19 cellular contexts compared by ENCODE assay signal in the genomic region with DNA sequence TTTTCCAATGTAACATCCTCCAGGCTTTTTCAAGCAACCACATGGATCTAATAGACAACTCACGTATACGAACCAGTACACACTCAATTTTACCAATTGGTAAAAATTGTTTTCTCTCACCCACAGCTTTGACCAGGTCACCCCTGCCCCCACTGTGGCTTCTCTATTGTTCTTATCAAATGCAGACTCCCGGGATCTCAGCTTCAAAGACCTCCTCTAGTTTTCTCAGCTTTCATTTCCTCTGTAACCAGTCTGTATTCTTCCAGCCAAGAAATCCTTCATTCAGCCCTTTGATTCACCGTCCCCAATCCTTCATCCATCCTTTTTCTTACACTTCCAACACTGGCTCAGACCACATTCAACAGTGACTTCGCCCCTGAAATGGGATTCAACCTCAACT.
DNase-seq lines count a peak whose midpoint lies in the region; TF ChIP-seq lines count a peak whose summit lies in the region.
"Had no signal": no experiment of that assay in that cellular context is flagged by ENCODE, and none has a peak within 500 bp of the region (broad histone marks: within the 10 kb centered on the region; RNA-seq: fewer than 3 reads in every experiment).

No MANE protein-coding gene starts in this region.

- H3K27me3 Mint-ChIP-seq in H9 (ENCODE audit: low read depth) (peaks cover 3% of the 10 kb centered on the region), type B pancreatic cell (peaks cover 3% of the 10 kb centered on the region)

- H2AK5ac ChIP-seq in H9 (ENCODE audit: insufficient read length, low read length) = no peak overlapping the region

- H3K9me2 ChIP-seq in hepatocyte (replicated peaks; ENCODE audit: insufficient read depth) = no peaks in the 10 kb centered on the region

- H2BK15ac ChIP-seq in H9 (ENCODE audit: low read depth, low read length) = no peak overlapping the region

- no peak overlapping the region for H3K23ac ChIP-seq in H9 (ENCODE audit: insufficient read length, low read depth, low read length)

- H3K4me1 Mint-ChIP-seq in H9 (peaks cover 15 to 16% of the 10 kb centered on the region in 2 experiments), type B pancreatic cell (ENCODE audit: unreplicated experiment) (peaks cover 13% of the 10 kb centered on the region)

- no peak overlapping the region for H2BK120ac ChIP-seq in H9 (ENCODE audit: low read depth, low read length, poor library complexity, severe bottlenecking)

- H3K14ac ChIP-seq in H9 (ENCODE audit: insufficient read depth, low read length) = no peak overlapping the region

- no peaks in the 10 kb centered on the region for H4K20me1 ChIP-seq in H9 (ENCODE audit: control insufficient read depth, insufficient read depth, insufficient read length)
- no peaks in the 10 kb centered on the region for H4K20me1 ChIP-seq in hepatocyte (ENCODE audit: insufficient read depth, poor library complexity, severe bottlenecking)

- no peak overlapping the region for H4K8ac ChIP-seq in H9 (replicated peaks; ENCODE audit: insufficient read length, low read depth, low read length)

- H2BK12ac ChIP-seq in H9 (ENCODE audit: insufficient read length, low read depth, low read length) = no peak overlapping the region

- no peak overlapping the region for H4K5ac ChIP-seq in H9 (ENCODE audit: insufficient read length, low read depth, low read length)

- WGBS in H9 (ENCODE audit: extremely low coverage, insufficient read length, low lambda C conversion rate) = no CpG with 5 or more reads among the region's 5 CpGs
- 38% methylated on average over 5 of the region's 5 CpGs for WGBS in hepatocyte (ENCODE audit: low lambda C conversion rate, missing lambda C conversion rate)

- H3K18ac ChIP-seq in H9 (ENCODE audit: insufficient read length, low read depth, low read length) = no peak overlapping the region

- no peak overlapping the region for H3K27ac Mint-ChIP-seq in H9
- peak overlapping the region; percentile 20 for H3K27ac Mint-ChIP-seq in type B pancreatic cell

- H3K9me3 ChIP-seq in H9 (ENCODE audit: control insufficient read depth, low read depth, low read length) (no peaks in the 10 kb centered on the region), iPS-20b (ENCODE audit: insufficient read depth, low read depth, low read length) (no peaks in the 10 kb centered on the region), hepatocyte (ENCODE audit: low read depth) (no peaks in the 10 kb centered on the region)
- H3K9me3 ChIP-seq: MG63 had no signal

- no peak overlapping the region for H2BK20ac ChIP-seq in H9 (ENCODE audit: low read depth, low read length, poor library complexity, severe bottlenecking)

- no peak overlapping the region for H2AFZ ChIP-seq in H9 (ENCODE audit: low read length)
- no peak overlapping the region for H2AFZ ChIP-seq in hepatocyte
- H2AFZ ChIP-seq: PC-9 had no signal

- H3K4me3 Mint-ChIP-seq in H9 (peak overlapping the region in 1 of 2 experiments; percentile 60; a peak in 1 of 5 replicates), type B pancreatic cell (peak overlapping the region; percentile 53)

- peak overlapping the region; percentile 8; the same call in 1 of the 2 replicates for H3K4me3 ChIP-seq in iPS-20b (ENCODE audit: low read length)
- no peak overlapping the region for H3K4me3 ChIP-seq in hepatocyte
- H3K4me3 ChIP-seq: MG63, PC-9 had no signal

- H4K91ac ChIP-seq in H9 (ENCODE audit: insufficient read length, low read depth, low read length) = no peak overlapping the region

- H3K4me1 ChIP-seq in H9 (ENCODE audit: insufficient read depth, low read length) = peaks cover 2% of the 10 kb centered on the region; the same call in 1 of the 2 replicates
- peaks cover 14% of the 10 kb centered on the region; the same call in 1 of the 2 replicates for H3K4me1 ChIP-seq in iPS-20b (ENCODE audit: insufficient read depth, low read length)
- H3K4me1 ChIP-seq in hepatocyte (ENCODE audit: insufficient read depth) = no peaks in the 10 kb centered on the region

- H3K9me3 Mint-ChIP-seq in H9 (no peaks in the 10 kb centered on the region), type B pancreatic cell (no peaks in the 10 kb centered on the region)

- no peak overlapping the region for H3K9ac ChIP-seq in H9 (ENCODE audit: extremely low read depth, insufficient read length, low read length)
- no peak overlapping the region for H3K9ac ChIP-seq in iPS-20b (ENCODE audit: low read depth, low read length)

- H3K27me3 ChIP-seq in H9 (ENCODE audit: insufficient read depth, low read length) = no peaks in the 10 kb centered on the region
- H3K27me3 ChIP-seq in iPS-20b (ENCODE audit: insufficient read depth, low read length) = peaks cover 6% of the 10 kb centered on the region; the same call in 1 of the 2 replicates
- H3K27me3 ChIP-seq in hepatocyte = no peaks in the 10 kb centered on the region
- H3K27me3 ChIP-seq: MG63 had no signal

- TF ChIP-seq CTCF in H9 (conservative IDR thresholded peaks at IDR 0.05) (no peak), type B pancreatic cell (conservative IDR thresholded peaks at IDR 0.05) (no peak), hepatocyte (IDR thresholded peaks at IDR 0.05; ENCODE audit: poor library complexity) (no peak)

- H2BK5ac ChIP-seq in H9 (ENCODE audit: insufficient read length, low read length) = no peak overlapping the region

- no peaks in the 10 kb centered on the region for H3K79me1 ChIP-seq in H9 (ENCODE audit: insufficient read depth, low read depth, low read length, poor library complexity, severe bottlenecking)

- H3K23me2 ChIP-seq in H9 (ENCODE audit: insufficient read length, low read depth, low read length, poor library complexity, severe bottlenecking) = no peaks in the 10 kb centered on the region

- H3K79me2 ChIP-seq in H9 (ENCODE audit: insufficient read depth, low read length) (no peaks in the 10 kb centered on the region), hepatocyte (no peaks in the 10 kb centered on the region)

- no peak overlapping the region for H3T11ph ChIP-seq in H9 (ENCODE audit: low read length)

- no peak overlapping the region for H3K4ac ChIP-seq in H9 (ENCODE audit: low read depth, low read length)

- H3K4me2 ChIP-seq in H9 (ENCODE audit: insufficient read depth, insufficient read length, low read length) (peak overlapping the region; percentile 57), hepatocyte (no peak overlapping the region)
- H3K4me2 ChIP-seq: PC-9 had no signal

- H3K56ac ChIP-seq in H9 (ENCODE audit: insufficient read length, low read depth, low read length) = no peak overlapping the region

- H3K36me3 Mint-ChIP-seq in H9 (ENCODE audit: insufficient read depth in 1 of 3, low read depth in 3 of 3) (no peaks in the 10 kb centered on the region), type B pancreatic cell (peaks cover 3% of the 10 kb centered on the region)

- H3K27ac ChIP-seq in H9 (ENCODE audit: insufficient read length, low read depth, low read length) = no peak overlapping the region
- no peak overlapping the region for H3K27ac ChIP-seq in iPS-20b (ENCODE audit: low read length)
- H3K27ac ChIP-seq in hepatocyte = no peak overlapping the region
- H3K27ac ChIP-seq: HL-60, PC-9 had no signal

- no peaks in the 10 kb centered on the region for H3K36me3 ChIP-seq in iPS-20b (ENCODE audit: insufficient read depth, low read depth, low read length)
- no peaks in the 10 kb centered on the region for H3K36me3 ChIP-seq in hepatocyte (replicated peaks; ENCODE audit: insufficient read depth, low read depth)
- H3K36me3 ChIP-seq: MG63 had no signal

- DNase-seq in H9 (no peak), OCI-M1 (lab: John Stamatoyannopoulos, UW) (peak; percentile 61), type B pancreatic cell (ENCODE audit: extremely low spot score, unreplicated experiment) (no peak), occipital lobe (lab: John Stamatoyannopoulos, UW) (no peak), hepatocyte (ENCODE audit: low spot score) (no peak), NOMO-1 treated with dmso at 0.1 percent for 144 hours (lab: John Stamatoyannopoulos, UW; ENCODE audit: unreplicated experiment) (no peak)
- DNase-seq: ACHN, C1 segment of cervical spinal cord, DMS79 treated with DMSO at 0.1 percent for 48 hours, HCEC 1CT, Kasumi-1, MG63, NCI-H1092 treated with DMSO at 0.1 percent for 48 hours, NCI-H1694 treated with DMSO at 0.1 percent for 48 hours, NCI-H510A, NCI-H774, PC-9 had no signal
